In genomic region chr7:43625977-43626376, GRCh38 we compare ENCODE assay signal across 13 cellular contexts. TPM values are rescaled to one million over a fixed set of nuclear protein-coding genes. Genes with fewer than 3 reads are reported as not detected.
DNase-seq lines count a peak whose midpoint lies in the region; ATAC-seq, FAIRE-seq and TF ChIP-seq lines count a peak whose summit lies in the region.
"Had no signal": no experiment of that assay in that cellular context is flagged by ENCODE, and none has a peak within 500 bp of the region (broad histone marks: within the 10 kb centered on the region; RNA-seq: fewer than 3 reads in every experiment).

No MANE protein-coding gene starts in this region.

- H3K36me3 Mint-ChIP-seq in activated CD4-positive, alpha-beta T cell treated with anti-CD3 and anti-CD28 coated beads, Interleukin-2, amount 10 ng/mL, durations not matched to agents 24 days and 14 days (ENCODE audit: low read depth) = peaks cover 76% of the 10 kb centered on the region
- H3K36me3 Mint-ChIP-seq in activated CD4-positive, alpha-beta T cell treated with anti-CD3 and anti-CD28 coated beads, Interleukin-2, amount 10 ng/mL, durations not matched to agents 7 days and 5 days (ENCODE audit: low read depth) = peaks cover 86% of the 10 kb centered on the region
- H3K36me3 Mint-ChIP-seq in stimulated activated memory B cell treated with anti-CD40 and anti-IgM and Interleukin-4, amounts not matched to agents 10 μg/mL and 1 μg/mL and 100 μg/mL, for 72 hours = peaks cover 74% of the 10 kb centered on the region

- H3K4me2 ChIP-seq in KMS-11 (0 out of 2 replicates have a peak overlapping the region, but pooled peaks have one; percentile 33), GM12878 (ENCODE audit: control insufficient read depth, insufficient read depth) (no peak overlapping the region)
- H3K4me2 ChIP-seq: A549 had no signal

- H3K9ac ChIP-seq in KMS-11 (no peak overlapping the region), GM12878 (ENCODE audit: control insufficient read depth, insufficient read depth, low read length) (no peak overlapping the region)

- BruUV-seq in GM12878 (replicated peaks; lab: Mats Ljungman, UMichigan) = TSS peak; percentile 3

- in situ Hi-C loops in GM12878 (cut with MboI) = no loop called here

- CTCF ChIA-PET in activated CD4-positive, alpha-beta T cell treated with anti-CD3 and anti-CD28 coated beads, Interleukin-2, amount 10 ng/mL, durations not matched to agents 7 days and 5 days (lab: Charles Lee) = interaction anchor here (0.6 to 6.7 kb wide), 6 partner anchors 10 to 75 kb away, joined by 3 to 29 read pairs (median 3); partner anchors contain the start of gene STK17A
- CTCF ChIA-PET in GM12878 (lab: Yijun Ruan, JAX) = interaction anchor here (1.0 to 2.5 kb wide), 7 partner anchors 20 to 209 kb away, joined by 3 to 22 read pairs (median 5); partner anchors contain the start of gene STK17A

- TF ChIP-seq RAD21 in GM12878 (IDR thresholded peaks at IDR 0.05; ENCODE audit: insufficient read depth, low read depth, low read length) = no peak

- H3K9me3 ChIP-seq in GM12878 (replicated peaks; ENCODE audit: control insufficient read depth, insufficient read depth, low read length) = no peaks in the 10 kb centered on the region
- H3K9me3 ChIP-seq: A549, tibial nerve had no signal

- TF ChIP-seq EP300 in GM12878 (IDR thresholded peaks at IDR 0.05; ENCODE audit: borderline replicate concordance in 1 of 2, control insufficient read depth in 1 of 2, low read depth in 2 of 2, low read length in 2 of 2) = no peak

- FAIRE-seq in GM12878 (lab: Jason Lieb, UNC) = no peak
- FAIRE-seq: A549 had no signal

- H3K4me1 ChIP-seq in KMS-11 (ENCODE audit: low read depth, poor library complexity, severe bottlenecking) (peaks cover 61% of the 10 kb centered on the region), GM12878 (ENCODE audit: control insufficient read depth, insufficient read depth, low read length) (peaks cover 25% of the 10 kb centered on the region)

- H3K27me3 ChIP-seq in KMS-11 (ENCODE audit: insufficient read depth, low read depth) (no peaks in the 10 kb centered on the region), GM12878 (replicated peaks in 1 of 2; ENCODE audit: control insufficient read depth in 2 of 2, insufficient read depth in 2 of 2, low read length in 1 of 2) (no peaks in the 10 kb centered on the region)
- H3K27me3 ChIP-seq: tibial nerve had no signal

- peak overlapping the region; percentile 13 for H3K27ac Mint-ChIP-seq in activated CD4-positive, alpha-beta T cell treated with anti-CD3 and anti-CD28 coated beads, Interleukin-2, amount 10 ng/mL, durations not matched to agents 24 days and 14 days
- no peak overlapping the region for H3K27ac Mint-ChIP-seq in activated CD4-positive, alpha-beta T cell treated with anti-CD3 and anti-CD28 coated beads, Interleukin-2, amount 10 ng/mL, durations not matched to agents 7 days and 5 days
- peak overlapping the region; percentile 51 for H3K27ac Mint-ChIP-seq in stimulated activated memory B cell treated with anti-CD40 and anti-IgM and Interleukin-4, amounts not matched to agents 10 μg/mL and 1 μg/mL and 100 μg/mL, for 72 hours

- H4K20me1 ChIP-seq in KMS-11 (ENCODE audit: insufficient read depth) (peaks cover 17% of the 10 kb centered on the region), GM12878 (ENCODE audit: control insufficient read depth, insufficient read depth) (no peaks in the 10 kb centered on the region; the same call in 1 of the 2 replicates)

- H3K79me2 ChIP-seq in KMS-11 (ENCODE audit: insufficient read depth, low read depth) (peaks cover 40% of the 10 kb centered on the region; the same call in 1 of the 2 replicates), GM12878 (ENCODE audit: control insufficient read depth, insufficient read depth, low read length) (peaks cover 49% of the 10 kb centered on the region)

- no peaks in the 10 kb centered on the region for H3K9me3 Mint-ChIP-seq in activated CD4-positive, alpha-beta T cell treated with anti-CD3 and anti-CD28 coated beads, Interleukin-2, amount 10 ng/mL, durations not matched to agents 24 days and 14 days
- no peaks in the 10 kb centered on the region for H3K9me3 Mint-ChIP-seq in activated CD4-positive, alpha-beta T cell treated with anti-CD3 and anti-CD28 coated beads, Interleukin-2, amount 10 ng/mL, durations not matched to agents 7 days and 5 days
- no peaks in the 10 kb centered on the region for H3K9me3 Mint-ChIP-seq in stimulated activated memory B cell treated with anti-CD40 and anti-IgM and Interleukin-4, amounts not matched to agents 10 μg/mL and 1 μg/mL and 100 μg/mL, for 72 hours

- no peaks in the 10 kb centered on the region for H3K27me3 Mint-ChIP-seq in activated CD4-positive, alpha-beta T cell treated with anti-CD3 and anti-CD28 coated beads, Interleukin-2, amount 10 ng/mL, durations not matched to agents 24 days and 14 days
- no peaks in the 10 kb centered on the region for H3K27me3 Mint-ChIP-seq in activated CD4-positive, alpha-beta T cell treated with anti-CD3 and anti-CD28 coated beads, Interleukin-2, amount 10 ng/mL, durations not matched to agents 7 days and 5 days
- no peaks in the 10 kb centered on the region for H3K27me3 Mint-ChIP-seq in stimulated activated memory B cell treated with anti-CD40 and anti-IgM and Interleukin-4, amounts not matched to agents 10 μg/mL and 1 μg/mL and 100 μg/mL, for 72 hours

- H3K4me3 ChIP-seq in KMS-11 (IDR thresholded peaks at IDR 0.05; ENCODE audit: insufficient read depth, low read depth, low read length) (no peak overlapping the region), GM12878 (no peak overlapping the region)
- H3K4me3 ChIP-seq: A549, tibial nerve had no signal

- SMC1A ChIA-PET in GM12878 (lab: Charles Lee; ENCODE audit: uncharacterized antibody, unreplicated experiment) = interaction anchor here (0.8 to 10.9 kb wide), 13 partner anchors 8 to 92 kb away, joined by 3 to 146 read pairs (median 6); partner anchors contain the start of gene STK17A

- TF ChIP-seq CTCF in KMS-11 (conservative IDR thresholded peaks at IDR 0.05; ENCODE audit: low read depth, low read length) = no peak
- no peak for TF ChIP-seq CTCF in GM12878 (IDR thresholded peaks at IDR 0.05 in 2 of 3, conservative IDR thresholded peaks at IDR 0.05 in 1 of 3; ENCODE audit: control insufficient read depth in 2 of 3, extremely low read depth in 1 of 3, insufficient read depth in 1 of 3, low read depth in 3 of 3, low read length in 3 of 3)
- TF ChIP-seq CTCF in GM20000 (IDR thresholded peaks at IDR 0.05; ENCODE audit: extremely low read depth, missing control alignments) = no peak

- intact Hi-C loops in activated CD4-positive, alpha-beta T cell treated with anti-CD3 and anti-CD28 coated beads, Interleukin-2, amount 10 ng/mL, durations not matched to agents 24 days and 14 days (cut with micrococcal nuclease) = no loop called here
- intact Hi-C loops in GM12878 (cut with micrococcal nuclease; ENCODE audit: unreplicated experiment) = loop anchor here (2.0 to 5.0 kb wide), 3 partner anchors 39 to 211 kb away; no protein-coding TSS in a partner anchor

- WGBS in GM12878 (ENCODE audit: insufficient coverage, insufficient replicate concordance, low lambda C conversion rate, missing lambda C conversion rate) = 0% methylated on average over 4 of the region's 4 CpGs

- H3K4me1 Mint-ChIP-seq in activated CD4-positive, alpha-beta T cell treated with anti-CD3 and anti-CD28 coated beads, Interleukin-2, amount 10 ng/mL, durations not matched to agents 24 days and 14 days = peaks cover 62% of the 10 kb centered on the region
- H3K4me1 Mint-ChIP-seq in activated CD4-positive, alpha-beta T cell treated with anti-CD3 and anti-CD28 coated beads, Interleukin-2, amount 10 ng/mL, durations not matched to agents 7 days and 5 days = peaks cover 86% of the 10 kb centered on the region
- peaks cover 74% of the 10 kb centered on the region for H3K4me1 Mint-ChIP-seq in stimulated activated memory B cell treated with anti-CD40 and anti-IgM and Interleukin-4, amounts not matched to agents 10 μg/mL and 1 μg/mL and 100 μg/mL, for 72 hours

- no peak for DNase-seq in activated CD4-positive, alpha-beta T cell treated with anti-CD3 and anti-CD28 coated beads, Interleukin-2, amount 10 ng/mL, durations not matched to agents 24 days and 14 days
- no peak for DNase-seq in activated CD4-positive, alpha-beta T cell treated with anti-CD3 and anti-CD28 coated beads, Interleukin-2, amount 10 ng/mL, durations not matched to agents 7 days and 5 days
- DNase-seq in GM12878 (ENCODE audit: low read depth, low spot score) (no peak), NCI-H774 (lab: John Stamatoyannopoulos, UW) (no peak), putamen (ENCODE audit: low spot score) (no peak), GM20000 (ENCODE audit: low spot score) (no peak)
- DNase-seq: DMS79 treated with DMSO at 0.1 percent for 48 hours, NCI-H187 had no signal

- H3K36me3 ChIP-seq in KMS-11 (ENCODE audit: insufficient read depth) (peaks cover 17% of the 10 kb centered on the region; the same call in 1 of the 2 replicates), GM12878 (ENCODE audit: control insufficient read depth in 2 of 2, insufficient read depth in 2 of 2, low read length in 1 of 2) (peaks cover 5 to 21% of the 10 kb centered on the region in 2 experiments; a peak in 3 of 4 replicates)

- POLR2A ChIA-PET in activated CD4-positive, alpha-beta T cell treated with anti-CD3 and anti-CD28 coated beads, Interleukin-2, amount 10 ng/mL, durations not matched to agents 7 days and 5 days (lab: Charles Lee) = no interaction called here
- POLR2A ChIA-PET in GM12878 (lab: Charles Lee) = interaction anchor here (0.6 to 1.6 kb wide), 5 partner anchors 22 to 43 kb away, joined by 3 to 8 read pairs (median 3); partner anchors contain the start of gene STK17A

- H2AFZ ChIP-seq in KMS-11 (ENCODE audit: low read depth) = no peak overlapping the region
- H2AFZ ChIP-seq in GM12878 (ENCODE audit: control insufficient read depth, low read depth, low read length) = no peak overlapping the region

- peak; percentile 67 for ATAC-seq in GM12878
- peak; percentile 69 for ATAC-seq in stimulated activated memory B cell treated with anti-CD40 and anti-IgM and Interleukin-4, amounts not matched to agents 10 μg/mL and 1 μg/mL and 100 μg/mL, for 72 hours
- ATAC-seq: sciatic nerve had no signal

- no peak for TF ChIP-seq POLR2A in GM12878 (IDR thresholded peaks at IDR 0.05; ENCODE audit: low read depth, low read length)

- no peak overlapping the region for H3K4me3 Mint-ChIP-seq in activated CD4-positive, alpha-beta T cell treated with anti-CD3 and anti-CD28 coated beads, Interleukin-2, amount 10 ng/mL, durations not matched to agents 24 days and 14 days
- no peak overlapping the region for H3K4me3 Mint-ChIP-seq in activated CD4-positive, alpha-beta T cell treated with anti-CD3 and anti-CD28 coated beads, Interleukin-2, amount 10 ng/mL, durations not matched to agents 7 days and 5 days
- H3K4me3 Mint-ChIP-seq in stimulated activated memory B cell treated with anti-CD40 and anti-IgM and Interleukin-4, amounts not matched to agents 10 μg/mL and 1 μg/mL and 100 μg/mL, for 72 hours = no peak overlapping the region

- no peak overlapping the region; the same call in 1 of the 2 replicates for H3K27ac ChIP-seq in KMS-11
- H3K27ac ChIP-seq in GM12878 (ENCODE audit: control insufficient read depth, insufficient read depth) = peak overlapping the region; percentile 3; the same call in 1 of the 2 replicates
- H3K27ac ChIP-seq: A549, tibial nerve had no signal

- RAD21 ChIA-PET in GM12878 (lab: Charles Lee; ENCODE audit: unreplicated experiment) = interaction anchor here (0.5 to 2.3 kb wide), 11 partner anchors 19 to 159 kb away, joined by 3 to 23 read pairs (median 6); partner anchors contain the start of gene STK17A

RNA-seq across cellular contexts. Expression of gene STK17A, which starts 43.1 kb away (rescaled TPM):
- total RNA-seq in activated CD4-positive, alpha-beta T cell treated with anti-CD3 and anti-CD28 coated beads, Interleukin-2, amount 10 ng/mL, durations not matched to agents 24 days and 14 days = 30.8 and 33.9 TPM in 2 replicates
- total RNA-seq in activated CD4-positive, alpha-beta T cell treated with anti-CD3 and anti-CD28 coated beads, Interleukin-2, amount 10 ng/mL, durations not matched to agents 7 days and 5 days = 10 to 100 TPM; 74.4 to 74.8 TPM
- total RNA-seq in GM12878 (2013; cell fraction: nucleolus; rRNA removed) = 94.4 and 99.8 TPM in 2 replicates
- total RNA-seq in GM12878 (2014; rRNA removed) = 65.9 and 80.7 TPM in 2 replicates
- total RNA-seq in GM12878 (2014; rRNA removed; fragmentation: Illumina TruSeq; extraction: Trizol) = 72.3 and 76.6 TPM in 2 replicates
- total RNA-seq in GM12878 (2021) = 60.9 and 65.6 TPM in 2 replicates
- 51.0 TPM for polyA plus RNA-seq in GM12878 (2011; ENCODE audit: low read depth)
- polyA plus RNA-seq in GM12878 (2011; rRNA removed) = 77.4 and 138 TPM in 2 replicates
- 24.4 and 26.9 TPM in 2 replicates for polyA plus RNA-seq in GM12878 (2011; cell fraction: cytosol; rRNA removed)
- 39.7 and 43.6 TPM in 2 replicates for polyA plus RNA-seq in GM12878 (2011; cell fraction: nucleus; rRNA removed)
- 60.4 and 72.7 TPM in 2 replicates for polyA plus RNA-seq in GM12878 (2012)
- polyA plus RNA-seq in GM12878 (2014; fragmentation: Illumina TruSeq; extraction: Trizol) = 74.9 and 104 TPM in 2 replicates
- 10 to 100 TPM; 18.5 to 27.6 TPM for polyA plus RNA-seq in GM12878 (2014; fragmentation: Nextera tagmentation; extraction: Ambion mirVana)
- 51.7 and 66.6 TPM in 2 replicates for polyA plus RNA-seq in GM12878 (2014; rRNA removed)
- polyA plus RNA-seq in GM12878 (2016; fragmentation: Nextera tagmentation; extraction: Ambion mirVana) = 10 to 100 TPM; 91.0 to 91.6 TPM
- 21.0 and 30.4 TPM in 2 replicates for polyA minus RNA-seq in GM12878 (2011; rRNA and poly(A)+ RNA removed)
- polyA minus RNA-seq in GM12878 (2011; cell fraction: cytosol; rRNA and poly(A)+ RNA removed) = 16.0 and 19.9 TPM in 2 replicates
- polyA minus RNA-seq in GM12878 (2011; cell fraction: nucleus; rRNA and poly(A)+ RNA removed) = 20.2 and 32.9 TPM in 2 replicates
